ENCODE assay signal across 4 cellular contexts in genomic region chr19:14279270-14279669, GRCh38.
DNase-seq lines count a peak whose midpoint lies in the region; ATAC-seq, FAIRE-seq and TF ChIP-seq lines count a peak whose summit lies in the region.
"Not testable (repeated sequence)": the region's sequence is repeated elsewhere in the genome, so short reads cannot be mapped to it uniquely, and the experiment has no call there.

No MANE protein-coding gene starts in this region.

- CTCF ChIA-PET in K562 (lab: Yijun Ruan, JAX; ENCODE audit: low intra/inter-chr PET ratio), result interaction anchor here (0.5 kb wide), 1 partner anchor 11 kb away, joined by 3 read pairs; no protein-coding TSS in a partner anchor

- H2AFZ ChIP-seq in K562 (ENCODE audit: low read depth, low read length); osteoblast (ENCODE audit: low read length): not testable (repeated sequence)

- not testable (repeated sequence) for TF ChIP-seq RAD21 in K562 (CRISPR knock-in tag; conservative IDR thresholded peaks at IDR 0.05 in 1 of 2, IDR thresholded peaks at IDR 0.05 in 1 of 2)

- H3K27ac ChIP-seq in K562 (ENCODE audit: extremely low read depth, low read depth, low read length); osteoblast (ENCODE audit: low read depth, low read length): not testable (repeated sequence)

- WGBS in K562 (ENCODE audit: insufficient coverage, low coverage, missing lambda C conversion rate), result 0% methylated on average over 4 of the region's 4 CpGs

- not testable (repeated sequence) for H3K9me3 ChIP-seq in K562 (replicated peaks; ENCODE audit: control insufficient read depth, insufficient read depth, low read depth, low read length); osteoblast (ENCODE audit: low read depth, low read length)

- not testable (repeated sequence) for H3K4me3 ChIP-seq in K562; choroid plexus epithelial cell (ENCODE audit: low read depth, low read length); osteoblast (ENCODE audit: insufficient read depth, low read length)

- H3K27ac Mint-ChIP-seq in neural crest cell (ENCODE audit: unreplicated experiment), result peak overlapping the region; percentile 43

- H3K9me1 ChIP-seq in K562 (ENCODE audit: control insufficient read depth, insufficient read depth, low read length), result not testable (repeated sequence)

- H3K27me3 ChIP-seq in K562 (ENCODE audit: control insufficient read depth in 2 of 2, insufficient read depth in 2 of 2, low read length in 2 of 2) (peaks cover 0 to 11% of the 10 kb centered on the region in 2 experiments; a peak in 3 of 5 replicates), osteoblast (ENCODE audit: insufficient read depth, low read length) (peaks cover 14% of the 10 kb centered on the region)

- not testable (repeated sequence) for H3K27me3 Mint-ChIP-seq in neural crest cell (ENCODE audit: low read depth)

- TF ChIP-seq CTCF in K562 (IDR thresholded peaks at IDR 0.05 in 2 of 3, conservative IDR thresholded peaks at IDR 0.05 in 1 of 3; ENCODE audit: insufficient read depth in 2 of 3, low read depth in 1 of 3, low read length in 3 of 3); choroid plexus epithelial cell (conservative IDR thresholded peaks at IDR 0.05; ENCODE audit: low read depth, low read length); neural crest cell (conservative IDR thresholded peaks at IDR 0.05); osteoblast (IDR thresholded peaks at IDR 0.05; ENCODE audit: extremely low read depth, low read depth, low read length): not testable (repeated sequence)

- BruUV-seq in K562 (replicated peaks; lab: Mats Ljungman, UMichigan), result not testable (repeated sequence)

- peaks cover 15% of the 10 kb centered on the region for H3K4me1 Mint-ChIP-seq in neural crest cell

- not testable (repeated sequence) for ATAC-seq in K562

- FAIRE-seq in K562 (lab: Jason Lieb, UNC), result not testable (repeated sequence)

- not testable (repeated sequence) for H3K36me3 ChIP-seq in K562 (ENCODE audit: control insufficient read depth, insufficient read depth, low read length); osteoblast (ENCODE audit: insufficient read depth, low read length)

- H3K36me3 Mint-ChIP-seq in neural crest cell (ENCODE audit: low read depth), result not testable (repeated sequence)

- not testable (repeated sequence) for DNase-seq in K562 (ENCODE audit: extremely low read depth in 1 of 4, low spot score in 3 of 4); neural crest cell (ENCODE audit: low read depth, low spot score)
- peak; percentile 16 for DNase-seq in choroid plexus epithelial cell (ENCODE audit: low read depth)
- DNase-seq in osteoblast (ENCODE audit: insufficient read length, low spot score, missing footprints), result peak; percentile 41

- POLR2A ChIA-PET in K562 (lab: Yijun Ruan, JAX), result not testable (repeated sequence)

- H3K4me3 Mint-ChIP-seq in neural crest cell, result not testable (repeated sequence)

- not testable (repeated sequence) for H3K9me3 Mint-ChIP-seq in neural crest cell

- intact Hi-C loops in K562 (cut with micrococcal nuclease), result not testable (repeated sequence)

- not testable (repeated sequence) for H3K4me2 ChIP-seq in K562 (ENCODE audit: insufficient read depth, low read length); osteoblast (ENCODE audit: insufficient read depth, low read length)

- TF ChIP-seq EP300 in K562 (IDR thresholded peaks at IDR 0.05; ENCODE audit: low read length), result not testable (repeated sequence)

- H3K79me2 ChIP-seq in K562 (ENCODE audit: control insufficient read depth, insufficient read depth, low read length); osteoblast (ENCODE audit: insufficient read depth, low read length): not testable (repeated sequence)

- in situ Hi-C loops in K562 (cut with MboI), result not testable (repeated sequence)

- H4K20me1 ChIP-seq in K562 (replicated peaks; ENCODE audit: control insufficient read depth, insufficient read depth, low read length); osteoblast (ENCODE audit: insufficient read depth, low read length): not testable (repeated sequence)

- H3K9ac ChIP-seq in K562 (ENCODE audit: insufficient read depth in 1 of 2, low read depth in 2 of 2, low read length in 2 of 2), result not testable (repeated sequence)

- H3K4me1 ChIP-seq in K562 (replicated peaks in 1 of 2; ENCODE audit: control insufficient read depth in 2 of 2, insufficient read depth in 2 of 2, low read length in 2 of 2); osteoblast (ENCODE audit: insufficient read depth, low read length): not testable (repeated sequence)

- not testable (repeated sequence) for TF ChIP-seq POLR2A in K562 (conservative IDR thresholded peaks at IDR 0.05)

TF ChIP-seq in K562, 482 proteins besides CTCF, POLR2A, EP300 and RAD21:
- 0 out of 2 replicates have a peak, but pooled peaks have one; percentile 18 for TF ChIP-seq CBFA2T2 (conservative IDR thresholded peaks at IDR 0.05)
- peak; percentile 71 for TF ChIP-seq CBFA2T3 (IDR thresholded peaks at IDR 0.05)
- TF ChIP-seq EGR1 (conservative IDR thresholded peaks at IDR 0.05), result 0 out of 2 replicates have a peak, but pooled peaks have one; percentile 9
- peak; percentile 83 to 87 for TF ChIP-seq KDM1A (IDR thresholded peaks at IDR 0.05)
- TF ChIP-seq RCOR1 (IDR thresholded peaks at IDR 0.05; ENCODE audit: borderline replicate concordance in 1 of 2, low read depth in 2 of 2, low read length in 2 of 2), result peak in 1 of 2 experiments; percentile 87; a peak in 2 of 4 replicates
TF ChIP-seq in K562: peak in this region for 5; not testable (repeated sequence) for 477.
